In the genomic region with DNA sequence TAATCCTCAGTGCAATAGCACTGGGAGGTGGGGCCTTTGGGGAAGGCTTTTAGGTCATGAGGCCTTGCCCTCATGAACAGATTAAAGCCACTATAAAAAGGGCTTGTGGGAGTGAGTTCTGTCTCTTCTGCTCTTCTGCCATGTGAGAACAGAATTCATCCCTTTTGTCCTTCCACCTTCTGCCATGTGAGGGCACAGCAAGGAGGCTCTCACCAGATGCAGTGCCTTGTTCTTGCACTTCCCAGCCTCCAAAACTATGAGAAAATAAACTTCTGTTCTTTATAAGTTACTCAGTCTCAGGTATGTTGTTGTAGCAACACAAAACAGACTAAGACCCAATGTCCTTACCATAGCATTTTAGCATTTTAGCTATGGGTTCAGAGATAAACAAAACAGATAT, we compare ENCODE assay signal across 1 cellular context.
TF ChIP-seq lines count a peak whose summit lies in the region.

No MANE protein-coding gene starts in this region.

TF ChIP-seq in A549, 52 proteins besides CTCF, POLR2A, EP300 and RAD21 (continued from another document):
- TF ChIP-seq, protein P1, sequence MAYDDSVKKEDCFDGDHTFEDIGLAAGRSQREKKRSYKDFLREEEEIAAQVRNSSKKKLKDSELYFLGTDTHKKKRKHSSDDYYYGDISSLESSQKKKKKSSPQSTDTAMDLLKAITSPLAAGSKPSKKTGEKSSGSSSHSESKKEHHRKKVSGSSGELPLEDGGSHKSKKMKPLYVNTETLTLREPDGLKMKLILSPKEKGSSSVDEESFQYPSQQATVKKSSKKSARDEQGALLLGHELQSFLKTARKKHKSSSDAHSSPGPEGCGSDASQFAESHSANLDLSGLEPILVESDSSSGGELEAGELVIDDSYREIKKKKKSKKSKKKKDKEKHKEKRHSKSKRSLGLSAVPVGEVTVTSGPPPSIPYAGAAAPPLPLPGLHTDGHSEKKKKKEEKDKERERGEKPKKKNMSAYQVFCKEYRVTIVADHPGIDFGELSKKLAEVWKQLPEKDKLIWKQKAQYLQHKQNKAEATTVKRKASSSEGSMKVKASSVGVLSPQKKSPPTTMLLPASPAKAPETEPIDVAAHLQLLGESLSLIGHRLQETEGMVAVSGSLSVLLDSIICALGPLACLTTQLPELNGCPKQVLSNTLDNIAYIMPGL (CRISPR knock-in tag; IDR thresholded peaks at IDR 0.05; ENCODE audit: borderline replicate concordance): no peak
- TF ChIP-seq ELK1 (IDR thresholded peaks at IDR 0.05; ENCODE audit: low read depth, low read length) (no peak), CEBPB (IDR thresholded peaks at IDR 0.05) (no peak)
